ENCODE assay signal across 8 cellular contexts in genomic region chr16:30926937-30927788, GRCh38. TPM values are rescaled to one million over a fixed set of nuclear protein-coding genes. Genes with fewer than 3 reads are reported as not detected.
DNase-seq lines count a peak whose midpoint lies in the region; ATAC-seq and TF ChIP-seq lines count a peak whose summit lies in the region.
"Had no signal": no experiment of that assay in that cellular context is flagged by ENCODE, and none has a peak within 500 bp of the region (broad histone marks: within the 10 kb centered on the region; RNA-seq: fewer than 3 reads in every experiment).

No MANE protein-coding gene starts in this region.

- ATAC-seq in natural killer cell: no peak

- H4K20me1 ChIP-seq in BLaER1: peaks cover 30% of the 10 kb centered on the region
- peaks cover 14% of the 10 kb centered on the region for H4K20me1 ChIP-seq in Loucy (ENCODE audit: insufficient read depth, low read length, poor library complexity, severe bottlenecking)

- H3K9ac ChIP-seq in BLaER1: peak overlapping the region; percentile 95
- H3K9ac ChIP-seq in Loucy (ENCODE audit: low read depth, low read length, poor library complexity, severe bottlenecking): peak overlapping the region; percentile 83
- H3K9ac ChIP-seq in iPS-20b (ENCODE audit: low read depth, low read length): no peak overlapping the region

- no peaks in the 10 kb centered on the region for H3F3A ChIP-seq in Loucy (ENCODE audit: low read depth)

- H3K27me3 Mint-ChIP-seq in natural killer cell (ENCODE audit: low read depth in 2 of 2): no peaks in the 10 kb centered on the region

- no peak overlapping the region for H3K4me3 Mint-ChIP-seq in natural killer cell

- H3K4me3 ChIP-seq in BLaER1 (peak overlapping the region; percentile 95), Loucy (ENCODE audit: low read length, poor library complexity, severe bottlenecking) (peak overlapping the region; percentile 22), iPS-20b (ENCODE audit: low read length) (no peak overlapping the region)
- H3K4me3 ChIP-seq: Peyer's patch had no signal

- TF ChIP-seq CTCF in Loucy (conservative IDR thresholded peaks at IDR 0.05; ENCODE audit: low read length) (no peak), natural killer cell (IDR thresholded peaks at IDR 0.05) (no peak)

- H3K4me1 Mint-ChIP-seq in natural killer cell: peaks cover 8 to 30% of the 10 kb centered on the region in 2 donors

- H3K4me2 ChIP-seq in BLaER1 (peak overlapping the region; percentile 99), Loucy (ENCODE audit: low read depth, low read length, poor library complexity, severe bottlenecking) (peak overlapping the region; percentile 100)

- H3K27ac Mint-ChIP-seq in natural killer cell: no peak overlapping the region

- DNase-seq in natural killer cell (no peak), DMS114 treated with DMSO at 0.1 percent for 48 hours (lab: John Stamatoyannopoulos, UW; ENCODE audit: unreplicated experiment) (no peak), HuH-7 (ENCODE audit: low spot score) (no peak)
- DNase-seq: NCI-H226 had no signal

- H3K27ac ChIP-seq in BLaER1 (peak overlapping the region; percentile 97), iPS-20b (ENCODE audit: low read length) (peak overlapping the region; percentile 50)
- H3K27ac ChIP-seq: Peyer's patch had no signal

- H3K4me1 ChIP-seq in BLaER1 (peaks cover 38% of the 10 kb centered on the region), Loucy (ENCODE audit: insufficient read depth, low read length, poor library complexity, severe bottlenecking) (peaks cover 29% of the 10 kb centered on the region), iPS-20b (ENCODE audit: insufficient read depth, low read length) (no peaks in the 10 kb centered on the region; the same call in 1 of the 2 replicates)

- H3K36me3 ChIP-seq in BLaER1: peaks cover 57% of the 10 kb centered on the region
- peaks cover 22% of the 10 kb centered on the region; the same call in 1 of the 2 replicates for H3K36me3 ChIP-seq in Loucy (ENCODE audit: insufficient read depth, low read length)
- H3K36me3 ChIP-seq in iPS-20b (ENCODE audit: insufficient read depth, low read depth, low read length): peaks cover 44% of the 10 kb centered on the region

- intact Hi-C loops in natural killer cell (cut with micrococcal nuclease): no loop called here

- no peaks in the 10 kb centered on the region for H3K36me3 Mint-ChIP-seq in natural killer cell

- H3K27me3 ChIP-seq in BLaER1: no peaks in the 10 kb centered on the region
- no peaks in the 10 kb centered on the region for H3K27me3 ChIP-seq in Loucy (ENCODE audit: insufficient read depth, low read length, poor library complexity, severe bottlenecking)
- no peaks in the 10 kb centered on the region for H3K27me3 ChIP-seq in iPS-20b (ENCODE audit: insufficient read depth, low read length)
- H3K27me3 ChIP-seq: Peyer's patch had no signal

- H2AFZ ChIP-seq in Loucy (ENCODE audit: low read length): no peak overlapping the region

- no peaks in the 10 kb centered on the region for H3K9me3 ChIP-seq in BLaER1
- no peaks in the 10 kb centered on the region for H3K9me3 ChIP-seq in Loucy (ENCODE audit: insufficient read depth, low read depth, low read length)
- H3K9me3 ChIP-seq in iPS-20b (ENCODE audit: insufficient read depth, low read depth, low read length): no peaks in the 10 kb centered on the region
- H3K9me3 ChIP-seq: Peyer's patch had no signal

- no peaks in the 10 kb centered on the region for H3K9me3 Mint-ChIP-seq in natural killer cell

- peaks cover 40% of the 10 kb centered on the region for H3K79me2 ChIP-seq in Loucy (ENCODE audit: insufficient read depth, low read length)

- no peaks in the 10 kb centered on the region for H3K9me2 ChIP-seq in Loucy (replicated peaks; ENCODE audit: low read depth, low read length)

RNA-seq across cellular contexts. Expression of gene FBXL19, which starts 3.8 kb away (rescaled TPM):
- total RNA-seq in natural killer cell: 10 to 100 TPM; 10.1 to 13.3 (median 12.4) TPM

RNA-seq across cellular contexts. Expression of gene ORAI3, which starts 21.7 kb away (rescaled TPM):
- total RNA-seq in natural killer cell: 10 to 100 TPM; 10.8 to 19.8 (median 12.8) TPM

RNA-seq across cellular contexts. Expression of gene SETD1A, which starts 30.4 kb away (rescaled TPM):
- 10 to 100 TPM; 32.9 to 34.5 (median 33.9) TPM for total RNA-seq in natural killer cell

RNA-seq across cellular contexts. Expression of gene CTF1, which starts 30.7 kb away (rescaled TPM):
- total RNA-seq in natural killer cell: under 1 TPM; 0.45 to 0.60 (median 0.47) TPM

RNA-seq across cellular contexts. Expression of gene BCL7C, which starts 33.3 kb away (rescaled TPM):
- 10 to 100 TPM; 25.1 to 28.5 (median 27.4) TPM for total RNA-seq in natural killer cell
